ENCODE assay signal across 8 cellular contexts in genomic region chr12:10720974-10721565, GRCh38. TPM values are rescaled to one million over a fixed set of nuclear protein-coding genes. Genes with fewer than 3 reads are reported as not detected.
DNase-seq lines count a peak whose midpoint lies in the region; ATAC-seq and TF ChIP-seq lines count a peak whose summit lies in the region.

No MANE protein-coding gene starts in this region.

- peaks cover 29% of the 10 kb centered on the region for H3K27me3 ChIP-seq in DND-41 (ENCODE audit: insufficient read depth, low read length, poor library complexity)

- H3K79me2 ChIP-seq in DND-41 (ENCODE audit: insufficient read depth, low read length), result peaks cover 56% of the 10 kb centered on the region
- peaks cover 50% of the 10 kb centered on the region for H3K79me2 ChIP-seq in OCI-LY7 (ENCODE audit: insufficient read depth, low read depth, low read length)

- peaks cover 69% of the 10 kb centered on the region for H3K4me1 Mint-ChIP-seq in osteocyte (ENCODE audit: unreplicated experiment)

- H3K4me2 ChIP-seq in DND-41 (ENCODE audit: insufficient read depth, low read length) (peak overlapping the region; percentile 78), OCI-LY7 (ENCODE audit: low read length) (peak overlapping the region; percentile 75)

- H3K9me3 ChIP-seq in DND-41 (ENCODE audit: insufficient read depth, low read length, severe bottlenecking) (no peaks in the 10 kb centered on the region), OCI-LY7 (ENCODE audit: low read length) (no peaks in the 10 kb centered on the region)

- TF ChIP-seq CTCF in DND-41 (IDR thresholded peaks at IDR 0.05; ENCODE audit: borderline replicate concordance, extremely low read depth, low read length, poor library complexity, severe bottlenecking) (no peak), OCI-LY7 (conservative IDR thresholded peaks at IDR 0.05; ENCODE audit: low read length) (no peak), epithelial cell of esophagus (IDR thresholded peaks at IDR 0.05; ENCODE audit: insufficient read depth, low read depth, low read length, missing control alignments) (no peak), osteocyte (IDR thresholded peaks at IDR 0.05) (no peak)

- peak overlapping the region; percentile 98 for H3K27ac Mint-ChIP-seq in osteocyte (ENCODE audit: unreplicated experiment)

- H3K4me1 ChIP-seq in DND-41 (ENCODE audit: insufficient read depth, low read length) (peaks cover 80% of the 10 kb centered on the region), OCI-LY7 (ENCODE audit: insufficient read depth, low read length, poor library complexity, severe bottlenecking) (peaks cover 28% of the 10 kb centered on the region)

- no TSS peak for BruUV-seq in OCI-LY7 (replicated peaks; lab: Mats Ljungman, UMichigan)

- H3K36me3 ChIP-seq in DND-41 (ENCODE audit: insufficient read depth, low read length), result peaks cover 13% of the 10 kb centered on the region; the same call in 1 of the 2 replicates
- peaks cover 27% of the 10 kb centered on the region for H3K36me3 ChIP-seq in OCI-LY7 (ENCODE audit: insufficient read depth, low read length)

- H3K27ac ChIP-seq in DND-41 (ENCODE audit: low read length) (peak overlapping the region; percentile 68), OCI-LY7 (ENCODE audit: low read depth, low read length, poor library complexity, severe bottlenecking) (no peak overlapping the region)

- peak overlapping the region in 1 of 2 experiments; percentile 61; a peak in 2 of 4 replicates for H3K4me3 ChIP-seq in DND-41 (ENCODE audit: low read depth in 1 of 2, low read length in 2 of 2)
- H3K4me3 ChIP-seq in OCI-LY7 (ENCODE audit: low read depth, low read length, poor library complexity, severe bottlenecking), result peak overlapping the region; percentile 80
- H3K4me3 ChIP-seq in epithelial cell of esophagus (ENCODE audit: low read length), result peak overlapping the region; percentile 98

- POLR2A ChIA-PET in OCI-LY7 (lab: Charles Lee), result interaction anchor here (1.1 kb wide), 1 partner anchor 107 kb away, joined by 4 read pairs; the partner anchor contains the start of gene MAGOHB

- CTCF ChIA-PET in OCI-LY7 (lab: Charles Lee; ENCODE audit: unreplicated experiment), result no interaction called here

- H3K9me2 ChIP-seq in OCI-LY7 (ENCODE audit: insufficient read depth, low read length), result no peaks in the 10 kb centered on the region

- H3K9ac ChIP-seq in DND-41 (ENCODE audit: low read depth, low read length), result peak overlapping the region; percentile 52; the same call in 1 of the 2 replicates

- intact Hi-C loops in OCI-LY7 (cut with micrococcal nuclease; ENCODE audit: unreplicated experiment), result loop anchor here (5.0 kb wide), 1 partner anchor 2001 kb away; no protein-coding TSS in a partner anchor

- peaks cover 32% of the 10 kb centered on the region; the same call in 1 of the 2 replicates for H4K20me1 ChIP-seq in DND-41 (ENCODE audit: insufficient read depth, low read length)
- H4K20me1 ChIP-seq in OCI-LY7 (ENCODE audit: insufficient read depth, low read length), result peaks cover 19% of the 10 kb centered on the region; the same call in 1 of the 2 replicates

- H2AFZ ChIP-seq in DND-41 (ENCODE audit: low read depth, low read length) (no peak overlapping the region), OCI-LY7 (ENCODE audit: low read length) (no peak overlapping the region)

- H3K4me3 Mint-ChIP-seq in osteocyte (ENCODE audit: unreplicated experiment), result peak overlapping the region; percentile 94

- peak; percentile 32 for DNase-seq in DND-41
- no peak for DNase-seq in OCI-LY7 (ENCODE audit: low spot score)
- DNase-seq in epithelial cell of esophagus (ENCODE audit: low read depth), result no peak
- DNase-seq in osteocyte (ENCODE audit: extremely low spot score, unreplicated experiment), result no peak
- DNase-seq in AG20443 (ENCODE audit: low spot score), result no peak
- DNase-seq in pons (ENCODE audit: low spot score), result no peak
- DNase-seq in dermis blood vessel endothelial cell, result no peak

- no peaks in the 10 kb centered on the region for H3K9me3 Mint-ChIP-seq in osteocyte (ENCODE audit: unreplicated experiment)

- H3K36me3 Mint-ChIP-seq in osteocyte (ENCODE audit: unreplicated experiment), result no peaks in the 10 kb centered on the region

- no peaks in the 10 kb centered on the region for H3K27me3 Mint-ChIP-seq in osteocyte (ENCODE audit: unreplicated experiment)

- ATAC-seq in DND-41 (ENCODE audit: insufficient read depth, low read depth) (peak; percentile 44), HG03460 (IDR thresholded peaks at IDR 0.05; ENCODE audit: unreplicated experiment) (no peak)

RNA-seq across cellular contexts. Expression of gene YBX3, which starts 2.1 kb away (rescaled TPM):
- total RNA-seq in OCI-LY7 (2014; rRNA removed; shearing (Covaris generic)), result 70.7 and 97.5 TPM in 2 replicates
- total RNA-seq in OCI-LY7 (2022), result 220 and 223 TPM in 2 replicates
- 302 and 334 TPM in 2 replicates for total RNA-seq in osteocyte
- 148 and 179 TPM in 2 replicates for total RNA-seq in dermis blood vessel endothelial cell

RNA-seq across cellular contexts. Expression of gene STYK1, which starts 47.2 kb away (rescaled TPM):
- total RNA-seq in OCI-LY7 (2014; rRNA removed; shearing (Covaris generic)), result not detected in 2 replicates
- total RNA-seq in OCI-LY7 (2022) (0.11 TPM in 1 of 2 replicates, not detected in the other), osteocyte (0.48 TPM in 1 of 2 replicates, not detected in the other), dermis blood vessel endothelial cell (4.6 and 7.9 TPM in 2 replicates)
